Comparison of ENCODE assay signal across 1 cellular context in genomic region chr12:50980545-50980944, GRCh38.
TF ChIP-seq lines count a peak whose summit lies in the region.

No MANE protein-coding gene starts in this region.

TF ChIP-seq in liver, 16 proteins besides CTCF, POLR2A, EP300 and RAD21 (continued from another document):
- TF ChIP-seq REST (IDR thresholded peaks at IDR 0.05) (peak; percentile 19), HNF4G (IDR thresholded peaks at IDR 0.05) (peak; percentile 83), RXRA (IDR thresholded peaks at IDR 0.05) (peak; percentile 39), TAF1 (conservative IDR thresholded peaks at IDR 0.05) (no peak), NR2F2 (IDR thresholded peaks at IDR 0.05) (no peak), HNF4A (conservative IDR thresholded peaks at IDR 0.05) (peak; percentile 90 to 93), SP1 (IDR thresholded peaks at IDR 0.05) (peak; percentile 89)
